ENCODE assay signal across 20 cellular contexts in genomic region chr3:56339671-56340070, GRCh38.
"Had no signal": no experiment of that assay in that cellular context is flagged by ENCODE, and none has a peak within 500 bp of the region (broad histone marks: within the 10 kb centered on the region; RNA-seq: fewer than 3 reads in every experiment).

No MANE protein-coding gene starts in this region.

- H3K9me3 ChIP-seq: heart right ventricle, pancreas, psoas muscle, thyroid gland had no signal

- H3K27ac ChIP-seq: heart right ventricle, pancreas, psoas muscle, thyroid gland had no signal

- ATAC-seq: activated CD4-positive, alpha-beta T cell treated with anti-CD3 and anti-CD28 coated beads for 36 hours; heart right ventricle; left cardiac atrium; pancreas; psoas muscle; right cardiac atrium had no signal

- H3K4me3 ChIP-seq: heart right ventricle, pancreas, psoas muscle, thyroid gland had no signal

- DNase-seq: activated B cell treated with CpG ODN at 0.5 μM for 24 hours; activated CD4-positive, alpha-beta T cell treated with anti-CD3 and anti-CD28 coated beads for 36 hours; activated CD4-positive, alpha-beta T cell treated with anti-CD3 and anti-CD28 coated beads, Interleukin-2, amount 50 U/mL, for 4 hours; activated CD8-positive, alpha-beta memory T cell treated with anti-CD3 and anti-CD28 coated beads for 24 hours; activated CD8-positive, alpha-beta memory T cell treated with anti-CD3 and anti-CD28 coated beads, Interleukin-2, amount 50 U/mL, for 4 hours; activated effector memory CD4-positive, alpha-beta T cell treated with anti-CD3 and anti-CD28 coated beads, Interleukin-2, amount 50 U/mL, for 16 hours; activated naive CD4-positive, alpha-beta T cell treated with anti-CD3 and anti-CD28 coated beads, Interleukin-2, amount 10 ng/mL, durations not matched to agents 7 days and 5 days; activated T-cell treated with anti-CD3 and anti-CD28 coated beads, Interleukin-2, amount 50 U/mL, for 24 hours; cortex of kidney; effector CD4-positive, alpha-beta T cell; erythroblast; foreskin fibroblast; heart right ventricle; islet precursor cell; left cardiac atrium; pancreas; psoas muscle; right cardiac atrium; stimulated activated CD4-positive, alpha-beta T cell treated with anti-CD3 and anti-CD28 coated beads, Interleukin-4, amount 100 ng/mL, for 24 hours; thyroid gland had no signal

- H3K36me3 ChIP-seq: heart right ventricle, pancreas, thyroid gland had no signal

- H3K4me1 ChIP-seq: heart right ventricle, pancreas, psoas muscle, thyroid gland had no signal

- H3K27me3 ChIP-seq: pancreas, thyroid gland had no signal
